In the genomic region with DNA sequence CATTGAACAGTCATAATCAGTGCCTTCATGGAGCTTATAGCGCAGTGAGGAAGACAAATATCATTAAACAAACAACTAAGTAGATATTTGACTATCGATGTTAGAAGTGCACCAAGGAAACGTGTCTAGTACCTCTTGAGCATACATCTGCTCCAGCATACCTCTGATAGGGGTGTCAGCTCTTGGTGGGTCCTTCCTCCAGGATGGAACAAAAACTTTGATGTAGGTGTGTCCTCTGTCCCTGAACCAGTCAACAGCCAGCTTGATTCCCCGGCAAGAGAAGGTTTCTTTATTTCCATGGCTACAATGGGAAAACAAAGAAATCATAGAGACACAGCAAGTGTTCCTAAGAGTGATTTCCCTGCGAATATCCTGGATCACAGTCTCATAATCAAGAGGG, we compare ENCODE assay signal across 25 cellular contexts. TPM values are rescaled to one million over a fixed set of nuclear protein-coding genes. Genes with fewer than 3 reads are reported as not detected.
"Had no signal": no experiment of that assay in that cellular context is flagged by ENCODE, and none has a peak within 500 bp of the region (broad histone marks: within the 10 kb centered on the region; RNA-seq: fewer than 3 reads in every experiment).

No MANE protein-coding gene starts in this region.

- DNase-seq: activated CD4-positive, alpha-beta T cell treated with anti-CD3 and anti-CD28 coated beads for 48 hours; activated CD4-positive, alpha-beta T cell treated with anti-CD3 and anti-CD28 coated beads, Interleukin-2, amount 50 U/mL, for 4 hours; activated CD4-positive, CD25-positive, alpha-beta regulatory T cell treated with anti-CD3 and anti-CD28 coated beads, Interleukin-2, amount 50 U/mL, for 72 hours; activated CD8-positive, alpha-beta memory T cell treated with anti-CD3 and anti-CD28 coated beads, Interleukin-2, amount 50 U/mL, for 48 hours; activated CD8-positive, alpha-beta T cell treated with anti-CD3 and anti-CD28 coated beads, Interleukin-2, amount 10 ng/mL, durations not matched to agents 7 days and 5 days; activated gamma-delta T cell; activated naive CD4-positive, alpha-beta T cell treated with anti-CD3 and anti-CD28 coated beads for 36 hours; amygdala; KG1; NCI-H1092; NCI-H1417; NCI-H1930; NCI-H524 treated with DMSO at 0.1 percent for 48 hours; NCI-H82; Peyer's patch; Right ventricle myocardium superior; SW 1271 had no signal

- H3K27ac Mint-ChIP-seq: activated CD8-positive, alpha-beta T cell treated with anti-CD3 and anti-CD28 coated beads, Interleukin-2, amount 10 ng/mL, durations not matched to agents 7 days and 5 days; activated naive CD4-positive, alpha-beta T cell treated with anti-CD3 and anti-CD28 coated beads for 36 hours; activated naive CD8-positive, alpha-beta T cell; brain had no signal

- H3K4me3 Mint-ChIP-seq: activated CD8-positive, alpha-beta T cell treated with anti-CD3 and anti-CD28 coated beads, Interleukin-2, amount 10 ng/mL, durations not matched to agents 7 days and 5 days; activated naive CD4-positive, alpha-beta T cell treated with anti-CD3 and anti-CD28 coated beads for 36 hours; activated naive CD8-positive, alpha-beta T cell; brain; central memory CD8-positive, alpha-beta T cell had no signal

- ATAC-seq: activated CD8-positive, alpha-beta T cell treated with anti-CD3 and anti-CD28 coated beads, Interleukin-2, amount 10 ng/mL, durations not matched to agents 7 days and 5 days; SK-N-SH treated with all-trans-retinoic acid at 6 μM for 48 hours had no signal

- H3K4me1 Mint-ChIP-seq: brain had no signal

- H3K27me3 Mint-ChIP-seq: activated naive CD8-positive, alpha-beta T cell; central memory CD8-positive, alpha-beta T cell had no signal

- H3K36me3 Mint-ChIP-seq: brain had no signal

- H3K4me3 ChIP-seq: Peyer's patch, SJSA1 had no signal

- H3K27ac ChIP-seq: Peyer's patch, RWPE1, SJSA1 had no signal

- H3K36me3 ChIP-seq: SJSA1 had no signal

- H3K27me3 ChIP-seq: Peyer's patch, SJSA1 had no signal

- H3K9me3 Mint-ChIP-seq: activated naive CD4-positive, alpha-beta T cell treated with anti-CD3 and anti-CD28 coated beads for 36 hours; brain; central memory CD8-positive, alpha-beta T cell had no signal

- H3K4me1 ChIP-seq: SJSA1 had no signal

- H3K9me3 ChIP-seq: Peyer's patch, SJSA1 had no signal

RNA-seq across cellular contexts. Expression of a gene that starts 23.1 kb away (rescaled TPM):
- total RNA-seq: LHCN-M2, MCF 10A, SJSA1 had no signal
